In the genomic region with DNA sequence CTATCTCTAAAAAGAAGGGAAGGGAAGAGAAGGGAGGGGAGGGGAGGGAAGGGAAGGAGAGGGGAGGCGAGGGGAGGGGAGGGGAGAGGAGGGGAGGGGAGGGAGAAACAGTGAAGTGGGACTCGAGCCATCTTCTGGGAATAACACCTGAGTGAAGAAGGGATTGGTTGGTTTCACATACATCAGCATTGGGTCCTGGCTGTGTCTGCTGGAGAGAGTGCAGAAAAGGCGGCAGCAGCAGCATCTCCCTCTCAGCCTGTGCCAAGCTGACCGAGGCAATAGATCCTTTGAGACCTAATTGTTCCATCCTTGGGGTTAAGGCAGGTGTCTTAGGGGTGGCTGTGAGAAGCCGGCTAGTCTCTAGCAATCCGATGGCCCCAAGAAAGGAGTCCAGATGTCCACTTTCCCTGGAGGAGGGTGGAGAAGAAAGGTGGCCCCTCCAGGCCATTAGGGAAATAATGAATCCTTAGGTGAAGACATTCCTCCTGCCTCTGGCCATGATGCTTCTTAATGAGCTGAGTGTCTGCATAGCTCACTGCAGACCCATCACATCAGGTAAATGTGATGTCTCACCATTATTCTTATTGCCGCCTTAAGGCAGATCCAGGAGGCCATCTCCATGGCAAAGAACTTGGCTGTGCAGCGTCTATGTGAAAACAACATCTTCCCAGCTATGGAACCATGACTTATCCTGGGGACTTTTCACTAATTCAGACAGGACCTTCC, we compare ENCODE assay signal across 1 cellular context.
TF ChIP-seq lines count a peak whose summit lies in the region.

No MANE protein-coding gene starts in this region.

TF ChIP-seq in IMR-90, 13 proteins besides CTCF, POLR2A, EP300 and RAD21:
- TF ChIP-seq RFX5 (IDR thresholded peaks at IDR 0.05; ENCODE audit: low read depth, low read length) (no peak), MAZ (IDR thresholded peaks at IDR 0.05; ENCODE audit: borderline replicate concordance, low read depth, low read length) (no peak), FOS (IDR thresholded peaks at IDR 0.05; ENCODE audit: low read depth, low read length) (no peak), CHD1 (IDR thresholded peaks at IDR 0.05; ENCODE audit: low read depth, low read length) (no peak), MAFK (IDR thresholded peaks at IDR 0.05; ENCODE audit: low read depth, low read length) (no peak), NFE2L2 (IDR thresholded peaks at IDR 0.05; ENCODE audit: low read depth, low read length) (no peak)
- TF ChIP-seq, protein P1, sequence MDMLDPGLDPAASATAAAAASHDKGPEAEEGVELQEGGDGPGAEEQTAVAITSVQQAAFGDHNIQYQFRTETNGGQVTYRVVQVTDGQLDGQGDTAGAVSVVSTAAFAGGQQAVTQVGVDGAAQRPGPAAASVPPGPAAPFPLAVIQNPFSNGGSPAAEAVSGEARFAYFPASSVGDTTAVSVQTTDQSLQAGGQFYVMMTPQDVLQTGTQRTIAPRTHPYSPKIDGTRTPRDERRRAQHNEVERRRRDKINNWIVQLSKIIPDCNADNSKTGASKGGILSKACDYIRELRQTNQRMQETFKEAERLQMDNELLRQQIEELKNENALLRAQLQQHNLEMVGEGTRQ (IDR thresholded peaks at IDR 0.05; ENCODE audit: low read depth, low read length) = no peak
